ENCODE assay signal across 8 cellular contexts in genomic region chr7:116354546-116355422, GRCh38.
DNase-seq lines count a peak whose midpoint lies in the region; ATAC-seq and TF ChIP-seq lines count a peak whose summit lies in the region.

No MANE protein-coding gene starts in this region.

- peak overlapping the region; percentile 82 for H2AK9ac ChIP-seq in IMR-90 (replicated peaks; ENCODE audit: low read depth, low read length, poor library complexity)

- peak; percentile 92 for ATAC-seq in IMR-90 (ENCODE audit: low read depth)
- ATAC-seq in HG03045 (IDR thresholded peaks at IDR 0.05; ENCODE audit: unreplicated experiment) = no peak

- intact Hi-C loops in IMR-90 (cut with micrococcal nuclease) = loop anchor here (1.0 to 5.0 kb wide), 9 partner anchors 26 to 235 kb away; partner anchors contain the start of gene CAV2

- POLR2A ChIA-PET in IMR-90 (lab: Charles Lee; ENCODE audit: unreplicated experiment) = interaction anchor here (1.1 kb wide), 1 partner anchor 171 kb away, joined by 6 read pairs; no protein-coding TSS in a partner anchor

- H3K27ac ChIP-seq in IMR-90 (ENCODE audit: insufficient read depth, low read length) = peak overlapping the region; percentile 69
- peak overlapping the region in 3 of 4 donors; percentile 62 to 86 (median 76) for H3K27ac ChIP-seq in tibial nerve

- H3K36me3 ChIP-seq in IMR-90 (ENCODE audit: control insufficient read depth, insufficient read depth, low read length) (no peaks in the 10 kb centered on the region), tibial nerve (no peaks in the 10 kb centered on the region)

- H2BK5ac ChIP-seq in IMR-90 (ENCODE audit: low read depth, low read length, poor library complexity, severe bottlenecking) = peak overlapping the region; percentile 93

- CTCF ChIA-PET in IMR-90 (lab: Yijun Ruan, JAX) = interaction anchor here (0.7 to 1.4 kb wide), 6 partner anchors 15 to 178 kb away, joined by 3 to 4 read pairs (median 3); no protein-coding TSS in a partner anchor

- no peaks in the 10 kb centered on the region for H4K20me1 ChIP-seq in IMR-90 (ENCODE audit: insufficient read depth, low read length)

- peak overlapping the region; percentile 65 for H3K14ac ChIP-seq in IMR-90 (replicated peaks; ENCODE audit: low read depth, low read length)

- no CpG with 5 or more reads among the region's 10 CpGs for WGBS in IMR-90 (ENCODE audit: extremely low coverage in 2 of 2, insufficient read length in 1 of 2), 2 experiments
- WGBS in tibial nerve, 2 donors = 13 to 16% methylated on average over 10 of the region's 10 CpGs

- in situ Hi-C loops in IMR-90 (cut with MboI; ENCODE audit: low sequenced_read_pairs) = no loop called here

- peak overlapping the region; percentile 83; the same call in 2 of the 3 replicates for H2BK15ac ChIP-seq in IMR-90 (ENCODE audit: low read depth, low read length)

- peaks cover 6% of the 10 kb centered on the region for H3K9me1 ChIP-seq in IMR-90 (ENCODE audit: insufficient read depth, low read length)

- H3K4me3 ChIP-seq in IMR-90 (ENCODE audit: insufficient read depth, low read depth, low read length) (peak overlapping the region; percentile 0; the same call in 1 of the 2 replicates), tibial nerve (peak overlapping the region in 2 of 4 donors; percentile 3 to 20)

- H4K8ac ChIP-seq in IMR-90 (ENCODE audit: low read depth in 2 of 2, low read length in 2 of 2) = peak overlapping the region; percentile 8 to 88

- H2BK120ac ChIP-seq in IMR-90 (ENCODE audit: low read depth, low read length) = peak overlapping the region; percentile 93

- H2BK20ac ChIP-seq in IMR-90 (ENCODE audit: low read depth, low read length) = peak overlapping the region; percentile 94

- H3K4me1 ChIP-seq in IMR-90 (ENCODE audit: control insufficient read depth, insufficient read depth, low read length) = peaks cover 24% of the 10 kb centered on the region
- peaks cover 0 to 43% (median 27%) of the 10 kb centered on the region in 4 donors for H3K4me1 ChIP-seq in tibial nerve

- peak overlapping the region; percentile 54 for H3K4me2 ChIP-seq in IMR-90 (ENCODE audit: low read depth, low read length)

- peak overlapping the region; percentile 83 for H3K23ac ChIP-seq in IMR-90 (ENCODE audit: low read depth, low read length)

- peak overlapping the region; percentile 92 for H3K4ac ChIP-seq in IMR-90 (ENCODE audit: low read depth, low read length)

- H3K56ac ChIP-seq in IMR-90 (ENCODE audit: extremely low read depth, insufficient read depth, low read length) = peak overlapping the region; percentile 93

- H4K5ac ChIP-seq in IMR-90 (ENCODE audit: low read depth, low read length) = peak overlapping the region; percentile 69

- H2AFZ ChIP-seq in IMR-90 (replicated peaks; ENCODE audit: low read length, poor library complexity) = peak overlapping the region; percentile 64

- H2AK5ac ChIP-seq in IMR-90 (ENCODE audit: low read depth, low read length) = peak overlapping the region; percentile 69

- TF ChIP-seq CTCF in IMR-90 (conservative IDR thresholded peaks at IDR 0.05; ENCODE audit: low read depth, low read length) (no peak), tibial nerve (IDR thresholded peaks at IDR 0.05) (no peak), GM20000 (IDR thresholded peaks at IDR 0.05; ENCODE audit: extremely low read depth, missing control alignments) (no peak)

- no TSS peak for BruUV-seq in IMR-90 (replicated peaks; lab: Mats Ljungman, UMichigan)

- H3K79me1 ChIP-seq in IMR-90 (ENCODE audit: low read depth in 1 of 2, low read length in 2 of 2) = peaks cover 5 to 14% of the 10 kb centered on the region in 2 experiments; a peak in 2 of 4 replicates

- TF ChIP-seq POLR2A in IMR-90 (IDR thresholded peaks at IDR 0.05; ENCODE audit: low read depth, low read length) (peak; percentile 41; the same call in 1 of the 2 replicates), tibial nerve (IDR thresholded peaks at IDR 0.05) (no peak)

- H3K27me3 ChIP-seq in IMR-90 (ENCODE audit: control insufficient read depth, insufficient read depth, low read length) (no peaks in the 10 kb centered on the region), tibial nerve (no peaks in the 10 kb centered on the region)

- H4K91ac ChIP-seq in IMR-90 (ENCODE audit: insufficient read depth, low read depth, low read length) = peak overlapping the region; percentile 84

- peak in 1 of 2 donors; percentile 59 for TF ChIP-seq EP300 in tibial nerve (IDR thresholded peaks at IDR 0.05)

- dilution Hi-C loops in IMR-90 (cut with HindIII; ENCODE audit: low sequenced_read_pairs, unreplicated experiment) = no loop called here

- DNase-seq in IMR-90 = peak; percentile 98
- DNase-seq in brain pericyte (ENCODE audit: low read depth, low spot score) = peak; percentile 68
- DNase-seq in kidney tubule cell (ENCODE audit: low spot score) = peak; percentile 98
- peak in 1 of 2 donors; percentile 38 for DNase-seq in tibial nerve (ENCODE audit: low spot score in 2 of 2)
- DNase-seq in NOMO-1 treated with DMSO at 0.1 percent for 48 hours (lab: John Stamatoyannopoulos, UW; ENCODE audit: unreplicated experiment) = no peak
- no peak for DNase-seq in GM20000 (ENCODE audit: low spot score)
- no peak for DNase-seq in DMS114 treated with DMSO at 0.1 percent for 48 hours (lab: John Stamatoyannopoulos, UW; ENCODE audit: unreplicated experiment)

- peak overlapping the region; percentile 26; the same call in 1 of the 2 replicates for H3K9ac ChIP-seq in IMR-90 (ENCODE audit: low read depth, low read length)

- H3K9me3 ChIP-seq in IMR-90 (ENCODE audit: control insufficient read depth, insufficient read depth, low read length) = no peaks in the 10 kb centered on the region
- H3K9me3 ChIP-seq in tibial nerve = no peaks in the 10 kb centered on the region

- peak overlapping the region; percentile 57 for H3K18ac ChIP-seq in IMR-90 (ENCODE audit: low read depth, low read length)

- peak; percentile 34 for TF ChIP-seq RAD21 in IMR-90 (IDR thresholded peaks at IDR 0.05; ENCODE audit: low read length)

TF ChIP-seq in IMR-90, 13 proteins besides CTCF, POLR2A, EP300 and RAD21:
- no peak for TF ChIP-seq ELK1 (IDR thresholded peaks at IDR 0.05; ENCODE audit: borderline replicate concordance, low read depth, low read length)
- 0 out of 2 replicates have a peak, but pooled peaks have one; percentile 28 for TF ChIP-seq MXI1 (IDR thresholded peaks at IDR 0.05; ENCODE audit: borderline replicate concordance, low read depth, low read length)
- no peak; the same call in 1 of the 2 replicates for TF ChIP-seq MAZ (IDR thresholded peaks at IDR 0.05; ENCODE audit: borderline replicate concordance, low read depth, low read length)
- no peak for TF ChIP-seq USF2 (IDR thresholded peaks at IDR 0.05; ENCODE audit: low read depth, low read length)
- peak; percentile 85 for TF ChIP-seq CEBPB (IDR thresholded peaks at IDR 0.05; ENCODE audit: low read depth, low read length)
- TF ChIP-seq MAFK (IDR thresholded peaks at IDR 0.05; ENCODE audit: low read depth, low read length) = no peak
- TF ChIP-seq RFX5 (IDR thresholded peaks at IDR 0.05; ENCODE audit: low read depth, low read length) = no peak
- TF ChIP-seq FOS (IDR thresholded peaks at IDR 0.05; ENCODE audit: low read depth, low read length) = peak; percentile 65; the same call in 1 of the 2 replicates
- no peak for TF ChIP-seq RCOR1 (IDR thresholded peaks at IDR 0.05; ENCODE audit: insufficient replicate concordance, low read length)
- no peak for TF ChIP-seq CHD1 (IDR thresholded peaks at IDR 0.05; ENCODE audit: low read depth, low read length)
- TF ChIP-seq NFE2L2 (IDR thresholded peaks at IDR 0.05; ENCODE audit: low read depth, low read length) = no peak
- TF ChIP-seq BHLHE40 (IDR thresholded peaks at IDR 0.05; ENCODE audit: low read depth, low read length) = peak; percentile 8; the same call in 1 of the 2 replicates
- 0 out of 2 replicates have a peak, but pooled peaks have one; percentile 5 for TF ChIP-seq SMC3 (IDR thresholded peaks at IDR 0.05; ENCODE audit: low read depth, low read length)

Comparison
In these comparisons a context has a peak if more than half of its experiments do, and no peak if none do; other contexts are left out.
1. DNase-seq: peak in IMR-90 (single experiment), brain pericyte (single experiment) and kidney tubule cell (single experiment); none in NOMO-1 treated with DMSO at 0.1 percent for 48 hours (single experiment), GM20000 (single experiment) and DMS114 treated with DMSO at 0.1 percent for 48 hours (single experiment).